In genomic region chr1:6417961-6418667, GRCh38 we compare ENCODE assay signal across 2 cellular contexts.
TF ChIP-seq lines count a peak whose summit lies in the region.

No MANE protein-coding gene starts in this region.

TF ChIP-seq in liver, 16 proteins besides CTCF, POLR2A, EP300 and RAD21:
- TF ChIP-seq HNF4A (conservative IDR thresholded peaks at IDR 0.05) = peak; percentile 80 to 83
- peak in 1 of 2 donors; percentile 47 for TF ChIP-seq EGR1 (IDR thresholded peaks at IDR 0.05; ENCODE audit: low read depth in 2 of 2)
- no peak for TF ChIP-seq FOXA1 (IDR thresholded peaks at IDR 0.05)
- TF ChIP-seq SP1 (IDR thresholded peaks at IDR 0.05) = peak; percentile 42

TF ChIP-seq in HepG2, 621 proteins besides CTCF, POLR2A, EP300 and RAD21:
- TF ChIP-seq ZNF501 (CRISPR knock-in tag; IDR thresholded peaks at IDR 0.05) (no peak), PHB2 (IDR thresholded peaks at IDR 0.05; ENCODE audit: partially characterized antibody) (no peak), PCBP2 (optimal IDR thresholded peaks at IDR 0.05; ENCODE audit: low read depth, low read length, poor library complexity, severe bottlenecking) (no peak), BRF2 (CRISPR knock-in tag; IDR thresholded peaks at IDR 0.05) (no peak), PPARG (CRISPR knock-in tag; conservative IDR thresholded peaks at IDR 0.05) (no peak), UBTF (CRISPR knock-in tag; IDR thresholded peaks at IDR 0.05) (no peak)
